Comparison of ENCODE assay signal across 22 cellular contexts in genomic region chr11:114121744-114122504, GRCh38.
DNase-seq lines count a peak whose midpoint lies in the region; ATAC-seq, FAIRE-seq and TF ChIP-seq lines count a peak whose summit lies in the region.
"Had no signal": no experiment of that assay in that cellular context is flagged by ENCODE, and none has a peak within 500 bp of the region (broad histone marks: within the 10 kb centered on the region; RNA-seq: fewer than 3 reads in every experiment).

No MANE protein-coding gene starts in this region.

- H3K36me3 ChIP-seq in adipocyte (ENCODE audit: control insufficient read depth, insufficient read depth, low read length, severe bottlenecking): peaks cover 71% of the 10 kb centered on the region
- peaks cover 0 to 22% (median 12%) of the 10 kb centered on the region in 4 donors for H3K36me3 ChIP-seq in right lobe of liver
- H3K36me3 ChIP-seq in small intestine (ENCODE audit: control insufficient read depth in 2 of 2, insufficient read depth in 2 of 2, low read length in 2 of 2): no peaks in the 10 kb centered on the region
- no peaks in the 10 kb centered on the region for H3K36me3 ChIP-seq in testis (ENCODE audit: low read depth, missing control alignments)
- H3K36me3 ChIP-seq: neutrophil had no signal

- H3K27me3 ChIP-seq in adipocyte (replicated peaks; ENCODE audit: control insufficient read depth, insufficient read depth, low read length): no peaks in the 10 kb centered on the region
- H3K27me3 ChIP-seq in right lobe of liver: no peaks in the 10 kb centered on the region
- H3K27me3 ChIP-seq in small intestine (ENCODE audit: control insufficient read depth in 2 of 2, insufficient read depth in 2 of 2, low read length in 2 of 2): no peaks in the 10 kb centered on the region
- no peaks in the 10 kb centered on the region for H3K27me3 ChIP-seq in testis
- H3K27me3 ChIP-seq: left lung, neutrophil had no signal

- peaks cover 66% of the 10 kb centered on the region for H3K4me1 ChIP-seq in adipocyte (ENCODE audit: control insufficient read depth, insufficient read depth, low read length)
- H3K4me1 ChIP-seq in right lobe of liver: peaks cover 0 to 72% (median 32%) of the 10 kb centered on the region in 4 donors
- peaks cover 0 to 11% of the 10 kb centered on the region in 2 donors for H3K4me1 ChIP-seq in small intestine (ENCODE audit: control insufficient read depth in 2 of 2, insufficient read depth in 1 of 2, low read depth in 1 of 2, low read length in 1 of 2)
- H3K4me1 ChIP-seq in testis: peaks cover 6% of the 10 kb centered on the region

- intact Hi-C loops in right lobe of liver (cut with DNase I) (no loop called here), testis (cut with DNase I; ENCODE audit: low total_unique reads) (no loop called here)

- H3K9ac ChIP-seq in adipocyte (ENCODE audit: low read length): peak overlapping the region; percentile 35
- H3K9ac ChIP-seq: SK-N-SH had no signal

- peak; percentile 56 to 78 (median 71) for ATAC-seq in right lobe of liver
- ATAC-seq: left lung, WTC11 had no signal

- in situ Hi-C loops in ACHN (cut with HindIII; ENCODE audit: low pct_ligation_motif_present, low pct_unique_long_range_greater_than_20kb, low sequenced_read_pairs): no loop called here

- FAIRE-seq in small intestine (lab: Jason Lieb, UNC): no peak

- no peak overlapping the region for H3K4me3 ChIP-seq in LNCaP clone FGC (ENCODE audit: low read depth, low read length)
- H3K4me3 ChIP-seq in adipocyte (ENCODE audit: low read length): peak overlapping the region; percentile 26
- H3K4me3 ChIP-seq in right lobe of liver: no peak overlapping the region
- H3K4me3 ChIP-seq in small intestine (ENCODE audit: low read depth in 1 of 2, low read length in 2 of 2): no peak overlapping the region
- H3K4me3 ChIP-seq in testis: no peak overlapping the region
- H3K4me3 ChIP-seq: left lung had no signal

- no peak for TF ChIP-seq CTCF in LNCaP clone FGC (IDR thresholded peaks at IDR 0.05; ENCODE audit: control insufficient read depth, extremely low read depth, insufficient read depth)
- TF ChIP-seq CTCF in right lobe of liver (IDR thresholded peaks at IDR 0.05): no peak
- TF ChIP-seq CTCF in testis (IDR thresholded peaks at IDR 0.05): no peak

- WGBS in right lobe of liver (ENCODE audit: insufficient coverage, low coverage, low lambda C conversion rate, missing lambda C conversion rate): 15% methylated on average over 6 of the region's 7 CpGs
- 78 to 85% (median 78%) methylated on average over 7 of the region's 7 CpGs for WGBS in small intestine, 3 donors
- 77 to 86% methylated on average over 7 of the region's 7 CpGs for WGBS in testis, 2 donors

- H3K9me3 ChIP-seq in adipocyte (ENCODE audit: control insufficient read depth, low read length) (no peaks in the 10 kb centered on the region), right lobe of liver (no peaks in the 10 kb centered on the region), small intestine (ENCODE audit: control insufficient read depth, low read depth) (no peaks in the 10 kb centered on the region), testis (no peaks in the 10 kb centered on the region)
- H3K9me3 ChIP-seq: left lung, neutrophil, SK-N-SH had no signal

- H3K27ac ChIP-seq in right lobe of liver: peak overlapping the region; percentile 9 to 47 (median 39)
- no peak overlapping the region for H3K27ac ChIP-seq in small intestine (ENCODE audit: low read depth in 1 of 2, low read length in 1 of 2)
- H3K27ac ChIP-seq in testis: no peak overlapping the region
- H3K27ac ChIP-seq: left lung, neutrophil had no signal

- DNase-seq in LNCaP clone FGC (ENCODE audit: low read depth) (peak; percentile 87), adipocyte (ENCODE audit: low read depth) (no peak), right lobe of liver (peak in 1 of 3 donors; percentile 48), small intestine (peak; percentile 47), ACHN (no peak), testis (no peak), COLO829 (ENCODE audit: low spot score) (no peak)
- DNase-seq: activated CD4-positive, alpha-beta T cell treated with anti-CD3 and anti-CD28 coated beads, Interleukin-2, amount 50 U/mL, for 48 hours; activated effector memory CD4-positive, alpha-beta T cell treated with anti-CD3 and anti-CD28 coated beads, Interleukin-2, amount 50 U/mL, for 16 hours; amniotic stem cell; caudate nucleus; EL; foreskin melanocyte; H7; KBM-7; left lung; NCI-H1930; NCI-H510A; retina; SK-N-SH had no signal

- no peak for TF ChIP-seq POLR2A in right lobe of liver (IDR thresholded peaks at IDR 0.05)
- no peak for TF ChIP-seq POLR2A in testis (IDR thresholded peaks at IDR 0.05)

Comparison
In these comparisons a context has a peak if more than half of its experiments do, and no peak if none do; other contexts are left out.
1. DNase-seq: peak in LNCaP clone FGC (single experiment) and small intestine (single experiment); none in adipocyte (single experiment), ACHN (single experiment), testis (single experiment) and COLO829 (single experiment).
2. H3K27ac ChIP-seq: peak in right lobe of liver (3 of 3); none in small intestine (0 of 2) and testis (0 of 2).